Comparison of ENCODE assay signal across 15 cellular contexts in the genomic region with DNA sequence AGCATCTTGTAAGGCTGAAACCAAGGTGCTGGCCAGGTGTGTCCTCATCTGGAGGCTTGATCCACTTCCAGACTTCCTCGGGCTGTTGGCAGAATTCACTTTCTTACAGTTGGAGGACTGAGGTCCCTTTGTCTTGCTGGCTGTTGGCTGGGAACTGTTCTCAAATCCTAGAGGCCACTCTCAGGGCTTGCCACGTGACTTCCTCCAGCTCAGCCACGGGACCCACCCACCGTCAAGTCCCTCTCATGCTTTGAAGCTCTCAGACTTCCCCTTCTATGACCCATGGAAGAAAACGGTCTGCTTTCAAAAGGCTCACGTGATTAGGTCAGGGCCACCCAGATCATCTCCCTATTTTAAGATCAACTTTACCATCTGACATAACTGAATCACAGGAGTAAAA.
DNase-seq lines count a peak whose midpoint lies in the region; ATAC-seq and TF ChIP-seq lines count a peak whose summit lies in the region.
"Had no signal": no experiment of that assay in that cellular context is flagged by ENCODE, and none has a peak within 500 bp of the region (broad histone marks: within the 10 kb centered on the region; RNA-seq: fewer than 3 reads in every experiment).

No MANE protein-coding gene starts in this region.

- no peaks in the 10 kb centered on the region for H3K9me2 ChIP-seq in Loucy (replicated peaks; ENCODE audit: low read depth, low read length)

- H3K36me3 ChIP-seq in Loucy (ENCODE audit: insufficient read depth, low read length) = no peaks in the 10 kb centered on the region
- H3K36me3 ChIP-seq: thyroid gland had no signal

- no peaks in the 10 kb centered on the region for H4K20me1 ChIP-seq in Loucy (ENCODE audit: insufficient read depth, low read length, poor library complexity, severe bottlenecking)

- H2AFZ ChIP-seq in Loucy (ENCODE audit: low read length) = peak overlapping the region; percentile 74

- no peaks in the 10 kb centered on the region for H3F3A ChIP-seq in Loucy (ENCODE audit: low read depth)

- no peaks in the 10 kb centered on the region for H3K9me3 Mint-ChIP-seq in HFFc6

- no peak overlapping the region for H3K4me3 Mint-ChIP-seq in HFFc6
- H3K4me3 Mint-ChIP-seq: nephron progenitor cell, T-helper 17 cell had no signal

- H3K27me3 Mint-ChIP-seq in HFFc6 (ENCODE audit: insufficient read depth) = no peaks in the 10 kb centered on the region; the same call in 1 of the 2 replicates

- H3K79me2 ChIP-seq in Loucy (ENCODE audit: insufficient read depth, low read length) = no peaks in the 10 kb centered on the region

- DNase-seq in GM10266 (ENCODE audit: extremely low spot score) = peak; percentile 58
- DNase-seq in epidermal melanocyte (ENCODE audit: insufficient read length, low spot score) = peak; percentile 20
- no peak for DNase-seq in stimulated activated CD4-positive, alpha-beta T cell treated with anti-CD3 and anti-CD28 coated beads, Interleukin-4, amount 100 ng/mL, for 1 hour
- no peak for DNase-seq in NCI-H2196 treated with DMSO at 0.1 percent for 48 hours (lab: John Stamatoyannopoulos, UW; ENCODE audit: unreplicated experiment)
- no peak for DNase-seq in HFFc6
- DNase-seq: activated T-cell treated with anti-CD3 and anti-CD28 coated beads for 4 hours; effector CD4-positive, alpha-beta T cell; NCI-H1930; nephron progenitor cell; T-helper 17 cell; thyroid gland had no signal

- no peaks in the 10 kb centered on the region for H3K36me3 Mint-ChIP-seq in HFFc6 (ENCODE audit: low read depth)

- no peaks in the 10 kb centered on the region for H3K27me3 ChIP-seq in Loucy (ENCODE audit: insufficient read depth, low read length, poor library complexity, severe bottlenecking)
- H3K27me3 ChIP-seq: thyroid gland had no signal

- no peak overlapping the region for H3K27ac Mint-ChIP-seq in HFFc6
- H3K27ac Mint-ChIP-seq: nephron progenitor cell had no signal

- peaks cover 10% of the 10 kb centered on the region for H3K4me1 ChIP-seq in Loucy (ENCODE audit: insufficient read depth, low read length, poor library complexity, severe bottlenecking)

- ATAC-seq in GM18909 (IDR thresholded peaks at IDR 0.05; ENCODE audit: poor library complexity, unreplicated experiment) (peak; percentile 53), GM18505 (IDR thresholded peaks at IDR 0.05; ENCODE audit: unreplicated experiment) (no peak)
- ATAC-seq: HepG2, T-helper 17 cell had no signal

- H3K4me3 ChIP-seq in Loucy (ENCODE audit: low read length, poor library complexity, severe bottlenecking) = no peak overlapping the region
- H3K4me3 ChIP-seq: thyroid gland had no signal

- no peak overlapping the region for H3K4me2 ChIP-seq in Loucy (ENCODE audit: low read depth, low read length, poor library complexity, severe bottlenecking)

- no peak overlapping the region for H3K9ac ChIP-seq in Loucy (ENCODE audit: low read depth, low read length, poor library complexity, severe bottlenecking)

- TF ChIP-seq CTCF in GM10266 (IDR thresholded peaks at IDR 0.05; ENCODE audit: control insufficient read depth, insufficient read depth, low read depth, missing control alignments) = no peak
- TF ChIP-seq CTCF in Loucy (conservative IDR thresholded peaks at IDR 0.05; ENCODE audit: low read length) = no peak
- no peak for TF ChIP-seq CTCF in HFFc6 (IDR thresholded peaks at IDR 0.05)

- no peaks in the 10 kb centered on the region for H3K9me3 ChIP-seq in Loucy (ENCODE audit: insufficient read depth, low read depth, low read length)
- H3K9me3 ChIP-seq: thyroid gland had no signal

- no peak for TF ChIP-seq POLR2A in GM18505 (IDR thresholded peaks at IDR 0.05; ENCODE audit: borderline replicate concordance, extremely low read depth, insufficient read depth, insufficient read length)

- H3K4me1 Mint-ChIP-seq in HFFc6 (ENCODE audit: low read depth) = peaks cover 14% of the 10 kb centered on the region

Comparison
In these comparisons a context has a peak if more than half of its experiments do, and no peak if none do; other contexts are left out.
1. DNase-seq: peak in GM10266 (single experiment) and epidermal melanocyte (single experiment); none in stimulated activated CD4-positive, alpha-beta T cell treated with anti-CD3 and anti-CD28 coated beads, Interleukin-4, amount 100 ng/mL, for 1 hour (single experiment), NCI-H2196 treated with DMSO at 0.1 percent for 48 hours (single experiment) and HFFc6 (single experiment).